Comparison of ENCODE assay signal across 8 cellular contexts in genomic region chr3:177339220-177339703, GRCh38.
A peak's percentile ranks its signal among the peaks of the same experiment; 100 is the strongest.
DNase-seq lines count a peak whose midpoint lies in the region; ATAC-seq and TF ChIP-seq lines count a peak whose summit lies in the region.
"Not testable (repeated sequence)": the region's sequence is repeated elsewhere in the genome, so short reads cannot be mapped to it uniquely, and the experiment has no call there.

No MANE protein-coding gene starts in this region.

- not testable (repeated sequence) for H4K20me1 ChIP-seq in DND-41 (ENCODE audit: insufficient read depth, low read length); PC-9 (ENCODE audit: insufficient read depth)

- H3K36me3 Mint-ChIP-seq in activated CD8-positive, alpha-beta T cell treated with anti-CD3 and anti-CD28 coated beads, Interleukin-2, amount 10 ng/mL, durations not matched to agents 7 days and 5 days (ENCODE audit: low read depth); central memory CD8-positive, alpha-beta T cell (ENCODE audit: insufficient read depth); naive thymus-derived CD4-positive, alpha-beta T cell: not testable (repeated sequence)

- H3K27me3 ChIP-seq in DND-41 (ENCODE audit: insufficient read depth, low read length, poor library complexity); PC-9 (ENCODE audit: insufficient read depth, low read depth); naive thymus-derived CD4-positive, alpha-beta T cell (ENCODE audit: control insufficient read depth in 2 of 2, insufficient read depth in 2 of 2, low read length in 2 of 2); tibial nerve: not testable (repeated sequence)

- H3K4me1 Mint-ChIP-seq in activated CD8-positive, alpha-beta T cell treated with anti-CD3 and anti-CD28 coated beads, Interleukin-2, amount 10 ng/mL, durations not matched to agents 7 days and 5 days (ENCODE audit: low read depth): peaks cover 29% of the 10 kb centered on the region
- H3K4me1 Mint-ChIP-seq in central memory CD8-positive, alpha-beta T cell: peaks cover 27% of the 10 kb centered on the region
- H3K4me1 Mint-ChIP-seq in naive thymus-derived CD4-positive, alpha-beta T cell: peaks cover 15 to 39% (median 21%) of the 10 kb centered on the region in 7 donors

- WGBS in tibial nerve, 2 donors: 82 to 83% methylated on average over 3 of the region's 3 CpGs

- not testable (repeated sequence) for BruUV-seq in PC-9 (replicated peaks; lab: Mats Ljungman, UMichigan)

- TF ChIP-seq POLR2A in tibial nerve (IDR thresholded peaks at IDR 0.05): not testable (repeated sequence)

- not testable (repeated sequence) for H3K4me3 Mint-ChIP-seq in activated CD8-positive, alpha-beta T cell treated with anti-CD3 and anti-CD28 coated beads, Interleukin-2, amount 10 ng/mL, durations not matched to agents 7 days and 5 days
- peak overlapping the region; percentile 32 for H3K4me3 Mint-ChIP-seq in central memory CD8-positive, alpha-beta T cell
- H3K4me3 Mint-ChIP-seq in naive thymus-derived CD4-positive, alpha-beta T cell: peak overlapping the region in 1 of 10 donors; percentile 18

- not testable (repeated sequence) for TF ChIP-seq EP300 in tibial nerve (IDR thresholded peaks at IDR 0.05)

- not testable (repeated sequence) for H3K36me3 ChIP-seq in DND-41 (ENCODE audit: insufficient read depth, low read length); PC-9 (ENCODE audit: low read depth); naive thymus-derived CD4-positive, alpha-beta T cell (ENCODE audit: control insufficient read depth in 2 of 3, insufficient read depth in 3 of 3, low read length in 3 of 3); tibial nerve

- CTCF ChIA-PET in PC-9 (lab: Charles Lee): interaction anchor here (0.7 kb wide), 1 partner anchor 9 kb away, joined by 12 read pairs; no protein-coding TSS in a partner anchor
- CTCF ChIA-PET in activated CD8-positive, alpha-beta T cell treated with anti-CD3 and anti-CD28 coated beads, Interleukin-2, amount 10 ng/mL, durations not matched to agents 7 days and 5 days (lab: Charles Lee); naive thymus-derived CD4-positive, alpha-beta T cell (lab: Charles Lee): not testable (repeated sequence)

- not testable (repeated sequence) for H3K9me3 Mint-ChIP-seq in activated CD8-positive, alpha-beta T cell treated with anti-CD3 and anti-CD28 coated beads, Interleukin-2, amount 10 ng/mL, durations not matched to agents 7 days and 5 days (ENCODE audit: insufficient read depth); central memory CD8-positive, alpha-beta T cell; naive thymus-derived CD4-positive, alpha-beta T cell

- H3K4me2 ChIP-seq in DND-41 (ENCODE audit: insufficient read depth, low read length); PC-9: not testable (repeated sequence)

- H2AFZ ChIP-seq in DND-41 (ENCODE audit: low read depth, low read length); PC-9: not testable (repeated sequence)

- intact Hi-C loops in PC-9 (cut with micrococcal nuclease; ENCODE audit: unreplicated experiment); naive thymus-derived CD4-positive, alpha-beta T cell (cut with micrococcal nuclease): not testable (repeated sequence)

- H3K4me1 ChIP-seq in DND-41 (ENCODE audit: insufficient read depth, low read length): not testable (repeated sequence)
- H3K4me1 ChIP-seq in PC-9 (replicated peaks; ENCODE audit: insufficient read depth) (peaks cover 46% of the 10 kb centered on the region), tibial nerve (peaks cover 0 to 87% (median 54%) of the 10 kb centered on the region in 4 donors)
- peaks cover 5 to 17% of the 10 kb centered on the region in 2 donors for H3K4me1 ChIP-seq in naive thymus-derived CD4-positive, alpha-beta T cell (ENCODE audit: control insufficient read depth in 2 of 2, insufficient read depth in 2 of 2, low read length in 2 of 2)

- H3K27me3 Mint-ChIP-seq in activated CD8-positive, alpha-beta T cell treated with anti-CD3 and anti-CD28 coated beads, Interleukin-2, amount 10 ng/mL, durations not matched to agents 7 days and 5 days (ENCODE audit: low read depth); central memory CD8-positive, alpha-beta T cell; naive thymus-derived CD4-positive, alpha-beta T cell: not testable (repeated sequence)

- not testable (repeated sequence) for TF ChIP-seq CTCF in DND-41 (IDR thresholded peaks at IDR 0.05; ENCODE audit: borderline replicate concordance, extremely low read depth, low read length, poor library complexity, severe bottlenecking); PC-9 (conservative IDR thresholded peaks at IDR 0.05); tibial nerve (IDR thresholded peaks at IDR 0.05)

- H3K9me3 ChIP-seq in DND-41 (ENCODE audit: insufficient read depth, low read length, severe bottlenecking); PC-9 (ENCODE audit: insufficient read depth, low read depth); naive thymus-derived CD4-positive, alpha-beta T cell (ENCODE audit: control insufficient read depth in 2 of 3, low read length in 3 of 3); tibial nerve: not testable (repeated sequence)

- not testable (repeated sequence) for H3K9ac ChIP-seq in DND-41 (ENCODE audit: low read depth, low read length)

- not testable (repeated sequence) for H3K9me2 ChIP-seq in PC-9 (ENCODE audit: insufficient read depth)

- peak overlapping the region; percentile 68 for H3K27ac Mint-ChIP-seq in activated CD8-positive, alpha-beta T cell treated with anti-CD3 and anti-CD28 coated beads, Interleukin-2, amount 10 ng/mL, durations not matched to agents 7 days and 5 days
- H3K27ac Mint-ChIP-seq in central memory CD8-positive, alpha-beta T cell (ENCODE audit: low read depth): peak overlapping the region; percentile 74
- H3K27ac Mint-ChIP-seq in naive thymus-derived CD4-positive, alpha-beta T cell: peak overlapping the region in 5 of 9 donors; percentile 26 to 68 (median 53)

- not testable (repeated sequence) for H3K4me3 ChIP-seq in DND-41 (ENCODE audit: low read depth in 1 of 2, low read length in 2 of 2); PC-9; naive thymus-derived CD4-positive, alpha-beta T cell (ENCODE audit: low read length); tibial nerve

- POLR2A ChIA-PET in PC-9 (lab: Charles Lee; ENCODE audit: unreplicated experiment): not testable (repeated sequence)
- POLR2A ChIA-PET in activated CD8-positive, alpha-beta T cell treated with anti-CD3 and anti-CD28 coated beads, Interleukin-2, amount 10 ng/mL, durations not matched to agents 7 days and 5 days (lab: Charles Lee): interaction anchor here (1.5 kb wide), 1 partner anchor 21 kb away, joined by 5 read pairs; no protein-coding TSS in a partner anchor
- POLR2A ChIA-PET in naive thymus-derived CD4-positive, alpha-beta T cell (lab: Charles Lee): interaction anchor here (0.9 to 1.1 kb wide), 2 partner anchors 20 to 288 kb away, joined by 3 read pairs; no protein-coding TSS in a partner anchor

- peaks cover 15% of the 10 kb centered on the region for H3F3A ChIP-seq in PC-9 (ENCODE audit: insufficient read depth, low read depth)

- not testable (repeated sequence) for DNase-seq in DND-41; PC-9; activated CD8-positive, alpha-beta T cell treated with anti-CD3 and anti-CD28 coated beads, Interleukin-2, amount 10 ng/mL, durations not matched to agents 7 days and 5 days; central memory CD8-positive, alpha-beta T cell (ENCODE audit: low spot score in 2 of 2); naive thymus-derived CD4-positive, alpha-beta T cell; tibial nerve (ENCODE audit: low spot score in 2 of 2)

- H3K79me2 ChIP-seq in DND-41 (ENCODE audit: insufficient read depth, low read length); PC-9 (ENCODE audit: low read depth): not testable (repeated sequence)

- peak; percentile 57 for ATAC-seq in DND-41 (ENCODE audit: insufficient read depth, low read depth)
- peak; percentile 1 for ATAC-seq in GM21529 (IDR thresholded peaks at IDR 0.05; ENCODE audit: unreplicated experiment)
- peak; percentile 15 for ATAC-seq in HG03354 (IDR thresholded peaks at IDR 0.05; ENCODE audit: poor library complexity, severe bottlenecking, unreplicated experiment)
- ATAC-seq in activated CD8-positive, alpha-beta T cell treated with anti-CD3 and anti-CD28 coated beads, Interleukin-2, amount 10 ng/mL, durations not matched to agents 7 days and 5 days: peak; percentile 37
- peak; percentile 69 for ATAC-seq in central memory CD8-positive, alpha-beta T cell (replicated peaks; ENCODE audit: extremely low read depth, poor library complexity, severe bottlenecking)
- ATAC-seq in naive thymus-derived CD4-positive, alpha-beta T cell: peak; percentile 47

- not testable (repeated sequence) for H3K27ac ChIP-seq in DND-41 (ENCODE audit: low read length); naive thymus-derived CD4-positive, alpha-beta T cell (ENCODE audit: low read depth, low read length)
- H3K27ac ChIP-seq in PC-9 (peak overlapping the region; percentile 18; the same call in 1 of the 2 replicates), tibial nerve (peak overlapping the region in 3 of 4 donors; percentile 1 to 70 (median 60))

Comparison
In these comparisons a context has a peak if more than half of its experiments do, and no peak if none do; other contexts are left out.
1. ATAC-seq: peak in every context shown above with its lines; median percentile 69 in central memory CD8-positive, alpha-beta T cell; 57 in DND-41; 47 in naive thymus-derived CD4-positive, alpha-beta T cell; 37 in activated CD8-positive, alpha-beta T cell treated with anti-CD3 and anti-CD28 coated beads, Interleukin-2, amount 10 ng/mL, durations not matched to agents 7 days and 5 days; 15 in HG03354; 1 in GM21529.